8 cellular contexts compared by ENCODE assay signal in the genomic region with DNA sequence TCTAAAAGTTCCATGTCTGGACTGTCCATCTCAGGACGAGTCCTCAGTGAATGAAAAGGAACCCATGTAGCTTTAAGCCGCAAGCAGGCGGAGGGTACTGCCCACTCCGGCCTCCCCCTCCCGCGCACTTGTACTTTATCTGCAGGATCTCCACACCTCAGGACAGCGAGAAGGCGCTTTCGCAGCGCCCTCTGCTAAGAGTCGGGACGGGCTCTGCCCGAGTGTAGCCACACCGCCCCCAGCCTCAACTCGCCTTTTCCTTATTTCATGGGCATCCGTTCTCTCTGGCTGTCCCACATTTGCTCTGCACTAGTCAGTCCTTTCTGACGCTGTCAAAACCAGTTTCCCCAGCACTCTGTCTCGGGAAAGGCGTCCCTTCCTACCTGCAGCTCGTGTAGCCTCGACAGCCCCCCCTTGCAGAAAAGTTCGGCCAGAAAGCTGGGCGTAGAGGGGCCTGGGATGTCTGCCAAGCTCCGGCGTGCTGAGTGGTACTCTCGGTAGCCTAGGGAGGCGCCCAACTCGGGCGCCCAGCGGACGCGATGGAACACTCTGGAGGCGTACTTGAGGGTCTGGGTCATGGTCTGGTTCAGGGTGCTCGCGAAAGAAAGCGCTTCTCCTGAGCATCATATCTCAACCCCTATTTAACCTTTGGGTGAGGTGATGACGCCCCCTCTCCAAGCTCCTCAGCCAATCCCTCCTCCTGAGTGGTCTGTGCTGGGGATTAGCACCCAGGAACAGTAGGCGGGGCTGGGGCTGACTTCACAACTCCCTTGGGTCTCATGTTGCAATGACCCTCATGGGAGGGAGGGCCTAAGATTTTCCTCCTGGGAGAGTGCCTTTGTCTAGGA. TPM values are rescaled to one million over a fixed set of nuclear protein-coding genes. Genes with fewer than 3 reads are reported as not detected.
DNase-seq lines count a peak whose midpoint lies in the region; ATAC-seq, FAIRE-seq and TF ChIP-seq lines count a peak whose summit lies in the region.

TSS of gene CYP27B1 (minus strand) at position 615 of the 848 bp plus-strand sequence. CDS start at position 578, 37 bp downstream.

- H3K9me3 ChIP-seq in RWPE2 (ENCODE audit: severe bottlenecking), result no peaks in the 10 kb centered on the region
- H3K9me3 ChIP-seq in pancreas, result no peaks in the 10 kb centered on the region

- H3K36me3 ChIP-seq in RWPE2 (ENCODE audit: low read depth) (peaks cover 43% of the 10 kb centered on the region), pancreas (no peaks in the 10 kb centered on the region)

- intact Hi-C loops in pancreas (cut with DNase I), result no loop called here

- peaks cover 4% of the 10 kb centered on the region for H3K4me1 ChIP-seq in RWPE2 (ENCODE audit: insufficient read depth, poor library complexity, severe bottlenecking)
- H3K4me1 ChIP-seq in pancreas, result peaks cover 8 to 14% (median 13%) of the 10 kb centered on the region in 3 donors

- WGBS in pancreas, 2 donors, result 4% methylated on average over 38 of the region's 38 CpGs

- TF ChIP-seq CTCF in RWPE2 (IDR thresholded peaks at IDR 0.05; ENCODE audit: poor library complexity, severe bottlenecking) (no peak), pancreas (IDR thresholded peaks at IDR 0.05) (no peak)

- H3K4me3 ChIP-seq in RWPE2 (ENCODE audit: severe bottlenecking), result peak within 1 kb of the TSS; percentile 55
- peak within 1 kb of the TSS; percentile 23 to 56 (median 38) for H3K4me3 ChIP-seq in pancreas

- ATAC-seq in RWPE2 (ENCODE audit: low read depth), result peak; percentile 54
- ATAC-seq in esophagus mucosa, result peak; percentile 3
- peak; percentile 5 to 23 (median 20) for ATAC-seq in pancreas
- no peak for ATAC-seq in GM21786 (IDR thresholded peaks at IDR 0.05; ENCODE audit: unreplicated experiment)
- no peak for ATAC-seq in GM19455 (IDR thresholded peaks at IDR 0.05; ENCODE audit: unreplicated experiment)

- H3K27ac ChIP-seq in RWPE2 (ENCODE audit: poor library complexity, severe bottlenecking) (peak within 1 kb of the TSS; percentile 83), pancreas (no peak within 1 kb of the TSS)

- H3K27me3 ChIP-seq in RWPE2 (ENCODE audit: insufficient read depth, poor library complexity, severe bottlenecking) (no peaks in the 10 kb centered on the region), pancreas (no peaks in the 10 kb centered on the region)

- FAIRE-seq in pancreas (lab: Jason Lieb, UNC), result no peak

- DNase-seq in NCI-H146 (lab: John Stamatoyannopoulos, UW), result peak; percentile 10
- no peak for DNase-seq in NCI-H146 treated with DMSO at 0.1 percent for 48 hours (lab: John Stamatoyannopoulos, UW; ENCODE audit: unreplicated experiment)
- peak; percentile 85 for DNase-seq in RWPE2 (ENCODE audit: low spot score)
- peak in 3 of 6 donors; percentile 23 to 58 (median 48) for DNase-seq in pancreas
- DNase-seq in HuH-7.5 (ENCODE audit: low spot score), result no peak

RNA-seq across cellular contexts. Expression of gene CYP27B1, which starts in this region (rescaled TPM):
- total RNA-seq in esophagus mucosa, result 1.6 TPM
- 1 to 10 TPM; 2.1 to 5.8 (median 3.8) TPM for total RNA-seq in pancreas
- 1 to 10 TPM; 1.6 to 3.3 TPM for polyA plus RNA-seq in pancreas

Comparison
In these comparisons a context has a peak if more than half of its experiments do, and no peak if none do; other contexts are left out.
1. DNase-seq: peak in NCI-H146 (single experiment) and RWPE2 (single experiment); none in NCI-H146 treated with DMSO at 0.1 percent for 48 hours (single experiment) and HuH-7.5 (single experiment).
2. ATAC-seq: peak in RWPE2 (single experiment), esophagus mucosa (single experiment) and pancreas (4 of 4); none in GM21786 (single experiment) and GM19455 (single experiment).